In genomic region chr10:78700413-78700812, GRCh38 we compare ENCODE assay signal across 1 cellular context.
TF ChIP-seq lines count a peak whose summit lies in the region.

No MANE protein-coding gene starts in this region.

TF ChIP-seq in IMR-90, 13 proteins besides CTCF, POLR2A, EP300 and RAD21 (continued from another document):
- TF ChIP-seq USF2 (IDR thresholded peaks at IDR 0.05; ENCODE audit: low read depth, low read length): no peak
TF ChIP-seq in IMR-90: peak in this region for 0.
